Comparison of ENCODE assay signal across 24 cellular contexts in genomic region chr13:53885997-53886396, GRCh38.
"Had no signal": no experiment of that assay in that cellular context is flagged by ENCODE, and none has a peak within 500 bp of the region (broad histone marks: within the 10 kb centered on the region; RNA-seq: fewer than 3 reads in every experiment).

No MANE protein-coding gene starts in this region.

- DNase-seq: activated CD4-positive, alpha-beta memory T cell treated with anti-CD3 and anti-CD28 coated beads for 36 hours; activated CD4-positive, alpha-beta T cell treated with anti-CD3 and anti-CD28 coated beads, Interleukin-2, amount 10 ng/mL, durations not matched to agents 24 days and 14 days; activated CD4-positive, CD25-positive, alpha-beta regulatory T cell treated with anti-CD3 and anti-CD28 coated beads, Interleukin-2, amount 50 U/mL, for 72 hours; activated CD8-positive, alpha-beta memory T cell treated with anti-CD3 and anti-CD28 coated beads, Interleukin-2, amount 50 U/mL, for 48 hours; activated gamma-delta T cell; activated naive CD4-positive, alpha-beta T cell treated with anti-CD3 and anti-CD28 coated beads, Interleukin-2, amount 10 ng/mL, durations not matched to agents 7 days and 5 days; activated naive CD8-positive, alpha-beta T cell treated with anti-CD3 and anti-CD28 coated beads, Interleukin-2, amount 10 ng/mL, durations not matched to agents 7 days and 5 days; activated T-cell treated with anti-CD3 and anti-CD28 coated beads, Interleukin-2, amount 50 U/mL, for 24 hours; brain microvascular endothelial cell; dorsolateral prefrontal cortex; effector memory CD4-positive, alpha-beta T cell; erythroblast; gastrocnemius medialis; glutamatergic neuron; left lung; lower lobe of right lung; mesenchymal stem cell; right cardiac atrium; stimulated activated CD4-positive, alpha-beta T cell treated with anti-CD3 and anti-CD28 coated beads, Interleukin-15, amount 100 ng/mL, for 24 hours; stimulated activated CD4-positive, alpha-beta T cell treated with anti-CD3 and anti-CD28 coated beads, Interleukin-2, amount 100 ng/mL, for 24 hours; stimulated activated naive CD4-positive, alpha-beta T cell; tibial artery; upper lobe of right lung had no signal

- ATAC-seq: gastrocnemius medialis; left lung; lower lobe of right lung; natural killer cell treated with Interleukin-12 subunit alpha and Interleukin-12 subunit beta and Interleukin-15 and Interleukin-18, amount 100 ng/mL, for 72 hours; right cardiac atrium; upper lobe of right lung had no signal

- H3K27me3 Mint-ChIP-seq: activated CD4-positive, alpha-beta memory T cell treated with anti-CD3 and anti-CD28 coated beads for 36 hours; activated CD4-positive, alpha-beta T cell treated with anti-CD3 and anti-CD28 coated beads, Interleukin-2, amount 10 ng/mL, durations not matched to agents 24 days and 14 days; activated naive CD4-positive, alpha-beta T cell treated with anti-CD3 and anti-CD28 coated beads, Interleukin-2, amount 10 ng/mL, durations not matched to agents 7 days and 5 days; activated naive CD8-positive, alpha-beta T cell treated with anti-CD3 and anti-CD28 coated beads, Interleukin-2, amount 10 ng/mL, durations not matched to agents 7 days and 5 days; activated T-cell treated with anti-CD3 and anti-CD28 coated beads, Interleukin-2, amount 50 U/mL, for 24 hours; natural killer cell treated with Interleukin-12 subunit alpha and Interleukin-12 subunit beta and Interleukin-15 and Interleukin-18, amount 100 ng/mL, for 72 hours had no signal

- H3K4me3 Mint-ChIP-seq: activated CD4-positive, alpha-beta memory T cell treated with anti-CD3 and anti-CD28 coated beads for 36 hours; activated CD4-positive, alpha-beta T cell treated with anti-CD3 and anti-CD28 coated beads, Interleukin-2, amount 10 ng/mL, durations not matched to agents 24 days and 14 days; activated naive CD4-positive, alpha-beta T cell treated with anti-CD3 and anti-CD28 coated beads, Interleukin-2, amount 10 ng/mL, durations not matched to agents 7 days and 5 days; activated naive CD8-positive, alpha-beta T cell treated with anti-CD3 and anti-CD28 coated beads, Interleukin-2, amount 10 ng/mL, durations not matched to agents 7 days and 5 days; activated T-cell treated with anti-CD3 and anti-CD28 coated beads, Interleukin-2, amount 50 U/mL, for 24 hours; natural killer cell treated with Interleukin-12 subunit alpha and Interleukin-12 subunit beta and Interleukin-15 and Interleukin-18, amount 100 ng/mL, for 72 hours had no signal

- H3K27ac Mint-ChIP-seq: activated CD4-positive, alpha-beta memory T cell treated with anti-CD3 and anti-CD28 coated beads for 36 hours; activated CD4-positive, alpha-beta T cell treated with anti-CD3 and anti-CD28 coated beads, Interleukin-2, amount 10 ng/mL, durations not matched to agents 24 days and 14 days; activated naive CD4-positive, alpha-beta T cell treated with anti-CD3 and anti-CD28 coated beads, Interleukin-2, amount 10 ng/mL, durations not matched to agents 7 days and 5 days; activated naive CD8-positive, alpha-beta T cell treated with anti-CD3 and anti-CD28 coated beads, Interleukin-2, amount 10 ng/mL, durations not matched to agents 7 days and 5 days; activated T-cell treated with anti-CD3 and anti-CD28 coated beads, Interleukin-2, amount 50 U/mL, for 24 hours; natural killer cell treated with Interleukin-12 subunit alpha and Interleukin-12 subunit beta and Interleukin-15 and Interleukin-18, amount 100 ng/mL, for 72 hours had no signal

- H3K36me3 Mint-ChIP-seq: activated CD4-positive, alpha-beta memory T cell treated with anti-CD3 and anti-CD28 coated beads for 36 hours; activated naive CD4-positive, alpha-beta T cell treated with anti-CD3 and anti-CD28 coated beads, Interleukin-2, amount 10 ng/mL, durations not matched to agents 7 days and 5 days; activated naive CD8-positive, alpha-beta T cell treated with anti-CD3 and anti-CD28 coated beads, Interleukin-2, amount 10 ng/mL, durations not matched to agents 7 days and 5 days had no signal

- H3K4me1 Mint-ChIP-seq: activated CD4-positive, alpha-beta T cell treated with anti-CD3 and anti-CD28 coated beads, Interleukin-2, amount 10 ng/mL, durations not matched to agents 24 days and 14 days; activated naive CD4-positive, alpha-beta T cell treated with anti-CD3 and anti-CD28 coated beads, Interleukin-2, amount 10 ng/mL, durations not matched to agents 7 days and 5 days; activated naive CD8-positive, alpha-beta T cell treated with anti-CD3 and anti-CD28 coated beads, Interleukin-2, amount 10 ng/mL, durations not matched to agents 7 days and 5 days had no signal

- H3K9me3 Mint-ChIP-seq: activated CD4-positive, alpha-beta memory T cell treated with anti-CD3 and anti-CD28 coated beads for 36 hours; activated CD4-positive, alpha-beta T cell treated with anti-CD3 and anti-CD28 coated beads, Interleukin-2, amount 10 ng/mL, durations not matched to agents 24 days and 14 days; activated naive CD8-positive, alpha-beta T cell treated with anti-CD3 and anti-CD28 coated beads, Interleukin-2, amount 10 ng/mL, durations not matched to agents 7 days and 5 days had no signal
